Comparison of ENCODE assay signal across 18 cellular contexts in genomic region chr10:43339136-43339535, GRCh38. TPM values are rescaled to one million over a fixed set of nuclear protein-coding genes. Genes with fewer than 3 reads are reported as not detected.
DNase-seq lines count a peak whose midpoint lies in the region; ATAC-seq, FAIRE-seq and TF ChIP-seq lines count a peak whose summit lies in the region.
"Had no signal": no experiment of that assay in that cellular context is flagged by ENCODE, and none has a peak within 500 bp of the region (broad histone marks: within the 10 kb centered on the region; RNA-seq: fewer than 3 reads in every experiment).

No MANE protein-coding gene starts in this region.

- POLR2A ChIA-PET in A549 (lab: Yijun Ruan, JAX), result no interaction called here

- H2BK20ac ChIP-seq in H9 (ENCODE audit: low read depth, low read length, poor library complexity, severe bottlenecking), result peak overlapping the region; percentile 65

- H3K14ac ChIP-seq in H9 (ENCODE audit: insufficient read depth, low read length), result no peak overlapping the region; the same call in none of the 2 replicates

- no peak overlapping the region for H3K56ac ChIP-seq in H9 (ENCODE audit: insufficient read length, low read depth, low read length)

- no peak for TF ChIP-seq POLR2A in A549 (IDR thresholded peaks at IDR 0.05; ENCODE audit: low read length)

- H3K9me3 ChIP-seq in A549, result no peaks in the 10 kb centered on the region
- H3K9me3 ChIP-seq in H9 (ENCODE audit: control insufficient read depth, low read depth, low read length), result no peaks in the 10 kb centered on the region
- no peaks in the 10 kb centered on the region for H3K9me3 ChIP-seq in neural progenitor cell (ENCODE audit: low read depth)
- H3K9me3 ChIP-seq: HAP-1 had no signal

- H4K91ac ChIP-seq in H9 (ENCODE audit: insufficient read length, low read depth, low read length), result no peak overlapping the region

- H3K27ac Mint-ChIP-seq in H9 (peak overlapping the region in 1 of 3 experiments; percentile 60; a peak in 1 of 7 replicates), endothelial cell (ENCODE audit: unreplicated experiment) (no peak overlapping the region), neural progenitor cell (peak overlapping the region; percentile 9)

- H3K79me1 ChIP-seq in H9 (ENCODE audit: insufficient read depth, low read depth, low read length, poor library complexity, severe bottlenecking), result no peaks in the 10 kb centered on the region

- H3K23me2 ChIP-seq in H9 (ENCODE audit: insufficient read length, low read depth, low read length, poor library complexity, severe bottlenecking), result no peaks in the 10 kb centered on the region

- CTCF ChIA-PET in A549 (lab: Yijun Ruan, JAX), result interaction anchor here (1.2 to 2.6 kb wide), 4 partner anchors 10 to 73 kb away, joined by 5 to 11 read pairs (median 6); no protein-coding TSS in a partner anchor

- no peak overlapping the region for H3T11ph ChIP-seq in H9 (ENCODE audit: low read length)

- H3K4me3 ChIP-seq in A549, result no peak overlapping the region
- no peak overlapping the region for H3K4me3 ChIP-seq in neural progenitor cell
- H3K4me3 ChIP-seq: BLaER1 treated with 17β-estradiol and CSF1 and Interleukin-3, amounts not matched to agents 10 nM and 100 nM; HAP-1; PC-9 had no signal

- H3K4me1 ChIP-seq in A549, result peaks cover 72% of the 10 kb centered on the region
- H3K4me1 ChIP-seq in H9 (ENCODE audit: insufficient read depth, low read length), result 0 out of 2 replicates have a peak, but pooled peaks cover 3% of the 10 kb centered on the region
- H3K4me1 ChIP-seq in neural progenitor cell, result peaks cover 8% of the 10 kb centered on the region

- TF ChIP-seq EP300 in A549 (IDR thresholded peaks at IDR 0.05), result no peak

- H2BK5ac ChIP-seq in H9 (ENCODE audit: insufficient read length, low read length), result no peak overlapping the region

- H3K27ac ChIP-seq in A549 (peak overlapping the region; percentile 88 to 91), H9 (ENCODE audit: insufficient read length, low read depth, low read length) (no peak overlapping the region), neural progenitor cell (no peak overlapping the region)
- H3K27ac ChIP-seq: BLaER1 treated with 17β-estradiol and CSF1 and Interleukin-3, amounts not matched to agents 10 nM and 100 nM; PC-9; RWPE1 had no signal

- no peak overlapping the region for H2BK12ac ChIP-seq in H9 (ENCODE audit: insufficient read length, low read depth, low read length)

- no peaks in the 10 kb centered on the region for H3K79me2 ChIP-seq in H9 (ENCODE audit: insufficient read depth, low read length)
- no peaks in the 10 kb centered on the region for H3K79me2 ChIP-seq in neural progenitor cell (ENCODE audit: low read depth)

- H4K8ac ChIP-seq in H9 (replicated peaks; ENCODE audit: insufficient read length, low read depth, low read length), result no peak overlapping the region

- ATAC-seq in A549 (no peak), HG02981 (IDR thresholded peaks at IDR 0.05; ENCODE audit: unreplicated experiment) (no peak), GM18909 (IDR thresholded peaks at IDR 0.05; ENCODE audit: poor library complexity, unreplicated experiment) (no peak)

- no peak for TF ChIP-seq CTCF in A549 (IDR thresholded peaks at IDR 0.05)
- no peak for TF ChIP-seq CTCF in H9 (conservative IDR thresholded peaks at IDR 0.05)
- TF ChIP-seq CTCF in endothelial cell (IDR thresholded peaks at IDR 0.05; ENCODE audit: unreplicated experiment), result no peak
- no peak for TF ChIP-seq CTCF in neural progenitor cell (IDR thresholded peaks at IDR 0.05)

- 60% methylated on average over 8 of the region's 11 CpGs for WGBS in A549 (ENCODE audit: missing lambda C conversion rate)
- no CpG with 5 or more reads among the region's 11 CpGs for WGBS in H9 (ENCODE audit: extremely low coverage, insufficient read length, low lambda C conversion rate)

- no peak overlapping the region for H2AK5ac ChIP-seq in H9 (ENCODE audit: insufficient read length, low read length)

- H2BK15ac ChIP-seq in H9 (ENCODE audit: low read depth, low read length), result no peak overlapping the region

- H3K4me3 Mint-ChIP-seq in H9 (0 out of 5 replicates have a peak overlapping the region, but pooled peaks of 1 of the 2 experiments have one; percentile 35), endothelial cell (ENCODE audit: unreplicated experiment) (peak overlapping the region; percentile 0), neural progenitor cell (peak overlapping the region; percentile 52)

- no peak overlapping the region for H2BK120ac ChIP-seq in H9 (ENCODE audit: low read depth, low read length, poor library complexity, severe bottlenecking)

- H3K27me3 ChIP-seq in H9 (ENCODE audit: insufficient read depth, low read length) (no peaks in the 10 kb centered on the region), neural progenitor cell (peaks cover 7% of the 10 kb centered on the region)
- H3K27me3 ChIP-seq: BLaER1 treated with 17β-estradiol and CSF1 and Interleukin-3, amounts not matched to agents 10 nM and 100 nM had no signal

- no peaks in the 10 kb centered on the region; a peak in 1 of 7 replicates for H3K36me3 Mint-ChIP-seq in H9 (ENCODE audit: insufficient read depth in 1 of 3, low read depth in 3 of 3)
- no peaks in the 10 kb centered on the region for H3K36me3 Mint-ChIP-seq in endothelial cell (ENCODE audit: low read depth, unreplicated experiment)
- H3K36me3 Mint-ChIP-seq in neural progenitor cell, result no peaks in the 10 kb centered on the region

- H2AFZ ChIP-seq in H9 (ENCODE audit: low read length), result no peak overlapping the region
- H2AFZ ChIP-seq in neural progenitor cell (replicated peaks), result no peak overlapping the region
- H2AFZ ChIP-seq: PC-9 had no signal

- H3K9ac ChIP-seq in H9 (ENCODE audit: extremely low read depth, insufficient read length, low read length) (no peak overlapping the region), neural progenitor cell (no peak overlapping the region)
- H3K9ac ChIP-seq: BLaER1 treated with 17β-estradiol and CSF1 and Interleukin-3, amounts not matched to agents 10 nM and 100 nM had no signal

- H3K23ac ChIP-seq in H9 (ENCODE audit: insufficient read length, low read depth, low read length), result no peak overlapping the region

- peak overlapping the region; percentile 7 for H3K18ac ChIP-seq in H9 (ENCODE audit: insufficient read length, low read depth, low read length)

- TF ChIP-seq RAD21 in A549 (conservative IDR thresholded peaks at IDR 0.05 in 1 of 2, IDR thresholded peaks at IDR 0.05 in 1 of 2), result no peak

- H4K20me1 ChIP-seq in H9 (ENCODE audit: control insufficient read depth, insufficient read depth, insufficient read length), result no peaks in the 10 kb centered on the region
- no peaks in the 10 kb centered on the region for H4K20me1 ChIP-seq in neural progenitor cell (ENCODE audit: low read depth)
- H4K20me1 ChIP-seq: BLaER1 treated with 17β-estradiol and CSF1 and Interleukin-3, amounts not matched to agents 10 nM and 100 nM had no signal

- no peak for DNase-seq in A549 (ENCODE audit: low read depth in 1 of 2, low spot score in 1 of 2)
- no peak for DNase-seq in H9
- no peak for DNase-seq in endothelial cell (ENCODE audit: low spot score)
- DNase-seq in neural progenitor cell (ENCODE audit: low spot score), result no peak
- DNase-seq in NAMALWA (ENCODE audit: low spot score), result no peak
- DNase-seq: DMS79 treated with DMSO at 0.1 percent for 48 hours, KBM-7, NCI-H187, NCI-H2107, NCI-H510A, NCI-H748 treated with DMSO at 0.1 percent for 48 hours, PC-9, SIG-M5 had no signal

- peaks cover 15% of the 10 kb centered on the region for H3K27me3 Mint-ChIP-seq in H9 (ENCODE audit: low read depth)
- peaks cover 12% of the 10 kb centered on the region for H3K27me3 Mint-ChIP-seq in endothelial cell (ENCODE audit: unreplicated experiment)
- H3K27me3 Mint-ChIP-seq in neural progenitor cell (ENCODE audit: insufficient read depth, low read depth), result peaks cover 9% of the 10 kb centered on the region

- H3K36me3 ChIP-seq in neural progenitor cell, result no peaks in the 10 kb centered on the region
- H3K36me3 ChIP-seq: BLaER1 treated with 17β-estradiol and CSF1 and Interleukin-3, amounts not matched to agents 10 nM and 100 nM; HAP-1 had no signal

- H3K9me3 Mint-ChIP-seq in H9 (no peaks in the 10 kb centered on the region; a peak in 1 of 5 replicates), endothelial cell (ENCODE audit: unreplicated experiment) (no peaks in the 10 kb centered on the region), neural progenitor cell (no peaks in the 10 kb centered on the region)

- peaks cover 6% of the 10 kb centered on the region for H3F3A ChIP-seq in neural progenitor cell (ENCODE audit: low read depth)

- H3K4me2 ChIP-seq in A549, result peak overlapping the region; percentile 67; the same call in 2 of the 3 replicates
- no peak overlapping the region for H3K4me2 ChIP-seq in H9 (ENCODE audit: insufficient read depth, insufficient read length, low read length)
- no peak overlapping the region for H3K4me2 ChIP-seq in neural progenitor cell
- H3K4me2 ChIP-seq: PC-9 had no signal

- H3K4ac ChIP-seq in H9 (ENCODE audit: low read depth, low read length), result no peak overlapping the region

- no peak for FAIRE-seq in A549 (lab: Jason Lieb, UNC)

- peak overlapping the region; percentile 74 for H4K5ac ChIP-seq in H9 (ENCODE audit: insufficient read length, low read depth, low read length)

- H3K4me1 Mint-ChIP-seq in H9, result peaks cover 29 to 35% of the 10 kb centered on the region in 2 experiments
- H3K4me1 Mint-ChIP-seq in endothelial cell (ENCODE audit: unreplicated experiment), result peaks cover 16% of the 10 kb centered on the region
- H3K4me1 Mint-ChIP-seq in neural progenitor cell, result peaks cover 9% of the 10 kb centered on the region

TF ChIP-seq in A549, 52 proteins besides CTCF, POLR2A, EP300 and RAD21:
- TF ChIP-seq MAZ (IDR thresholded peaks at IDR 0.05; ENCODE audit: borderline replicate concordance, low read depth, low read length) (no peak), FOXS1 (CRISPR knock-in tag; IDR thresholded peaks at IDR 0.05) (no peak), RCOR1 (IDR thresholded peaks at IDR 0.05; ENCODE audit: low read depth, low read length) (no peak), HOXB13 (CRISPR knock-in tag; IDR thresholded peaks at IDR 0.05; ENCODE audit: low read depth) (no peak), HEYL (CRISPR knock-in tag; IDR thresholded peaks at IDR 0.05) (no peak)

RNA-seq across cellular contexts. Expression of gene FXYD4, which starts 32.3 kb away (rescaled TPM):
- polyA plus RNA-seq in A549 (2011; rRNA removed) (not detected in 2 replicates), A549 (2017; fragmentation: RNase III; extraction: RNeasy Plus Mini Kit Qiagen cat#74134 plus additional on column Dnase treatment) (not detected in 3 replicates)
- not detected in 2 replicates for polyA plus RNA-seq in A549 (2012; cell fraction: cytosol; rRNA removed)
- not detected in 2 replicates for polyA plus RNA-seq in A549 (2012; cell fraction: nucleus; rRNA removed)
- not detected in 2 replicates for polyA minus RNA-seq in A549 (2011; rRNA and poly(A)+ RNA removed)
- total RNA-seq in H9 (2021) (not detected in 2 replicates), endothelial cell (ENCODE audit: unreplicated experiment) (not detected), neural progenitor cell (ENCODE audit: low replicate concordance) (not detected in 2 replicates)
- total RNA-seq: PC-9 had no signal

Comparison
In these comparisons a context has a peak if more than half of its experiments do, and no peak if none do; other contexts are left out.
1. H3K27ac ChIP-seq: peak in A549 (2 of 2); none in H9 (single experiment) and neural progenitor cell (single experiment).